9 cellular contexts compared by ENCODE assay signal in the genomic region with DNA sequence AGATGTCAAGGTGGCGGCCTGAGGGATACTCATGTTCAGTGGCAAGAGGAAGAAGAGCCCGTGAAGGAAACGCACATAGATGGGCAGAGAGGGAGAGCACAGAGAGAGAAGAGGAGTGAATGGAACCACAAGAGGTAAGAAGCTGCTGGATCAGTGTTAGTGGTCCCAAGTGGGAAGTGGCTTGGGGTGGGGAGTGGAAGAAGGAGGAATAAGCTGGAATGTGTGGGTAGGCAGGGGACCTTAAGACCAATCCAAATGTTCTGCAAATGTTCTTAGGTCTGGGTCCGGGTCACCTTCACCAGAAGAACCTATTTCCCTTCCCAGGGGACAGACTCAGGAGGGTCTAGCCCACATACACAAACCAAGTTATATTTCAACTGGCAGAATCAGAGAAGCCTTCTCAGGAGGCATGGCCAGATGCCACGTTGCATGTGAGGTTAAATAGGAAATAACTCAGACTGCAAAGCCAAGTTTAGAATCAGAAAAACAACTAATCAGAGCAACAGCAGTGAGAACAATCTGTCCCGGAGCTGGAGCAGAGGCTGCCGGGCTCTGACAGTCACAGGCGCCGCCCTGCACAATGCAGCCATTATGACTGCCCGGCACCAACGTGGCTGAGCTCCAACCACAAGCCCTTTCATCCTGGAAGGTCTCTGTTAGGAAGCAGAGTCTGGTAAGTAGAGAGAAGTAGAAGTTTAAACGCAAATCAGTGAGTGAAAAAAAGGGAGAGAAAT.
A peak's percentile ranks its signal among the peaks of the same experiment; 100 is the strongest.
DNase-seq lines count a peak whose midpoint lies in the region; ATAC-seq and TF ChIP-seq lines count a peak whose summit lies in the region.
"Had no signal": no experiment of that assay in that cellular context is flagged by ENCODE, and none has a peak within 500 bp of the region (broad histone marks: within the 10 kb centered on the region; RNA-seq: fewer than 3 reads in every experiment).

No MANE protein-coding gene starts in this region.

- no peak overlapping the region for H2BK15ac ChIP-seq in mesendoderm (replicated peaks; ENCODE audit: low read depth)

- peak; percentile 85 for ATAC-seq in left lung
- peak; percentile 53 for ATAC-seq in stimulated activated naive CD8-positive, alpha-beta T cell treated with anti-CD3 and anti-CD28 coated beads, Interleukin-15, amount 100 ng/mL, for 72 hours
- no peak for ATAC-seq in GM21619 (IDR thresholded peaks at IDR 0.05; ENCODE audit: unreplicated experiment)
- no peak for ATAC-seq in HG03025 (IDR thresholded peaks at IDR 0.05; ENCODE audit: low FRiP score, unreplicated experiment)

- no peaks in the 10 kb centered on the region for H3K27me3 ChIP-seq in left lung
- no peaks in the 10 kb centered on the region for H3K27me3 ChIP-seq in mesendoderm (ENCODE audit: insufficient read depth, low read length, poor library complexity)
- H3K27me3 ChIP-seq: SJSA1 had no signal

- no peak overlapping the region for H3K18ac ChIP-seq in mesendoderm (ENCODE audit: low read length)

- intact Hi-C loops in left lung (cut with DNase I), result no loop called here

- DNase-seq in LHCN-M2 (ENCODE audit: low read depth), result peak; percentile 72
- peak; percentile 64 to 87 for DNase-seq in cardiac fibroblast (ENCODE audit: low read depth in 2 of 2)
- peak; percentile 42 to 73 for DNase-seq in left lung
- no peak for DNase-seq in stimulated activated naive CD8-positive, alpha-beta T cell treated with anti-CD3 and anti-CD28 coated beads, Interleukin-15, amount 100 ng/mL, for 72 hours
- no peak for DNase-seq in activated CD4-positive, CD25-positive, alpha-beta regulatory T cell (lab: John Stamatoyannopoulos, UW)
- no peak for DNase-seq in mesendoderm

- H3K9ac ChIP-seq in mesendoderm (ENCODE audit: low read length), result no peak overlapping the region

- peak overlapping the region in 1 of 2 donors; percentile 17 for H3K27ac Mint-ChIP-seq in stimulated activated naive CD8-positive, alpha-beta T cell treated with anti-CD3 and anti-CD28 coated beads, Interleukin-15, amount 100 ng/mL, for 72 hours

- no peaks in the 10 kb centered on the region for H3K79me1 ChIP-seq in mesendoderm (ENCODE audit: low read length)

- no peaks in the 10 kb centered on the region for H3K9me3 ChIP-seq in left lung
- H3K9me3 ChIP-seq: SJSA1 had no signal

- TF ChIP-seq CTCF in cardiac fibroblast (IDR thresholded peaks at IDR 0.05; ENCODE audit: low read depth, low read length), result no peak
- TF ChIP-seq CTCF in left lung (IDR thresholded peaks at IDR 0.05), result no peak

- H3K4me2 ChIP-seq in mesendoderm (ENCODE audit: low read length), result no peak overlapping the region

- no peak overlapping the region for H4K8ac ChIP-seq in mesendoderm (ENCODE audit: low read depth, low read length)

- no peaks in the 10 kb centered on the region for H3K9me3 Mint-ChIP-seq in stimulated activated naive CD8-positive, alpha-beta T cell treated with anti-CD3 and anti-CD28 coated beads, Interleukin-15, amount 100 ng/mL, for 72 hours

- H3K36me3 ChIP-seq in left lung (no peaks in the 10 kb centered on the region), mesendoderm (ENCODE audit: control insufficient read depth, insufficient read depth, low read length) (no peaks in the 10 kb centered on the region)
- H3K36me3 ChIP-seq: SJSA1 had no signal

- no peaks in the 10 kb centered on the region for H3K4me1 ChIP-seq in left lung
- no peaks in the 10 kb centered on the region for H3K4me1 ChIP-seq in mesendoderm (ENCODE audit: control insufficient read depth, low read depth, low read length)
- H3K4me1 ChIP-seq: SJSA1 had no signal

- peaks cover 7% of the 10 kb centered on the region for H3K27me3 Mint-ChIP-seq in stimulated activated naive CD8-positive, alpha-beta T cell treated with anti-CD3 and anti-CD28 coated beads, Interleukin-15, amount 100 ng/mL, for 72 hours

- H3K27ac ChIP-seq in left lung, result peak overlapping the region; percentile 9 to 51
- no peak overlapping the region for H3K27ac ChIP-seq in mesendoderm (ENCODE audit: low read depth, low read length)
- H3K27ac ChIP-seq: SJSA1 had no signal

- no peak overlapping the region for H3K4ac ChIP-seq in mesendoderm (ENCODE audit: low read depth, low read length)

- no peaks in the 10 kb centered on the region for H3K79me2 ChIP-seq in mesendoderm (ENCODE audit: control insufficient read depth, insufficient read depth, low read length)

- no peak overlapping the region for H4K5ac ChIP-seq in mesendoderm (ENCODE audit: low read length)

- H2BK5ac ChIP-seq in mesendoderm (ENCODE audit: low read length), result no peak overlapping the region

- H3K4me3 ChIP-seq in cardiac fibroblast (replicated peaks in 1 of 2; ENCODE audit: low read depth in 2 of 2, low read length in 2 of 2), result no peak overlapping the region
- H3K4me3 ChIP-seq in left lung, result no peak overlapping the region
- no peak overlapping the region for H3K4me3 ChIP-seq in mesendoderm (ENCODE audit: low read length)
- H3K4me3 ChIP-seq: SJSA1 had no signal

- peak overlapping the region; percentile 48 to 53 for H3K4me3 Mint-ChIP-seq in stimulated activated naive CD8-positive, alpha-beta T cell treated with anti-CD3 and anti-CD28 coated beads, Interleukin-15, amount 100 ng/mL, for 72 hours

- WGBS in mesendoderm (ENCODE audit: extremely low coverage, insufficient coverage, low lambda C conversion rate), result no CpG with 5 or more reads among the region's 12 CpGs

- peaks cover 12% of the 10 kb centered on the region for H3K4me1 Mint-ChIP-seq in stimulated activated naive CD8-positive, alpha-beta T cell treated with anti-CD3 and anti-CD28 coated beads, Interleukin-15, amount 100 ng/mL, for 72 hours

- H2BK120ac ChIP-seq in mesendoderm (ENCODE audit: low read depth, low read length), result no peak overlapping the region

- H3K56ac ChIP-seq in mesendoderm (ENCODE audit: low read length), result no peak overlapping the region

- no peak overlapping the region for H2AK5ac ChIP-seq in mesendoderm (ENCODE audit: low read length)

- H3K23ac ChIP-seq in mesendoderm (ENCODE audit: low read length), result no peak overlapping the region

Comparison
In these comparisons a context has a peak if more than half of its experiments do, and no peak if none do; other contexts are left out.
1. DNase-seq: peak in LHCN-M2 (single experiment), cardiac fibroblast (2 of 2) and left lung (2 of 2); none in stimulated activated naive CD8-positive, alpha-beta T cell treated with anti-CD3 and anti-CD28 coated beads, Interleukin-15, amount 100 ng/mL, for 72 hours (0 of 2), activated CD4-positive, CD25-positive, alpha-beta regulatory T cell (0 of 4) and mesendoderm (single experiment).
2. ATAC-seq: peak in left lung (single experiment) and stimulated activated naive CD8-positive, alpha-beta T cell treated with anti-CD3 and anti-CD28 coated beads, Interleukin-15, amount 100 ng/mL, for 72 hours (single experiment); none in GM21619 (single experiment) and HG03025 (single experiment).